8 cellular contexts compared by ENCODE assay signal in the genomic region with DNA sequence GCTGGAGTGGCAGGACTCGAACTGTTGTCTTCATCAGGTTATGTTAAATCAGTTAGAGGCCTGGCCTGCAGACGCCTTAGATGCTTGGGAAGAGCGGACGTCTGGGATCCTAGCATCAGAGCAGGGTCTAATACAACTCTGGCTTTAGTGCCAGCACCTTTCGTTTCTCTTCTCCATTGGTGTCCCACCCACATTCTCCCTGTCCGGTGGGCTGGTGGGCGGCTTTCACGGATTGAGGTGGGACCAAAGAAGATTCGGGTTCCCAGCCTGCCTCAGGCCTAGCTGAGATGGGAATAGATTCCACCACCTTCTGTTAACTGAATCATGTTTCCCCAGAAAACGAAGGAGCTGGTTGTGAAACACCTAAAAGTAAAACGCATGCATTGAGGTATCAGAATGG. TPM values are rescaled to one million over a fixed set of nuclear protein-coding genes. Genes with fewer than 3 reads are reported as not detected.
DNase-seq lines count a peak whose midpoint lies in the region; ATAC-seq and TF ChIP-seq lines count a peak whose summit lies in the region.

No MANE protein-coding gene starts in this region.

- no peaks in the 10 kb centered on the region for H3K27me3 Mint-ChIP-seq in activated naive CD4-positive, alpha-beta T cell treated with anti-CD3 and anti-CD28 coated beads for 36 hours (ENCODE audit: low read depth)
- H3K27me3 Mint-ChIP-seq in activated naive CD8-positive, alpha-beta T cell treated with anti-CD3 and anti-CD28 coated beads, Interleukin-2, amount 10 ng/mL, durations not matched to agents 7 days and 5 days, result no peaks in the 10 kb centered on the region

- POLR2A ChIA-PET in activated naive CD8-positive, alpha-beta T cell treated with anti-CD3 and anti-CD28 coated beads, Interleukin-2, amount 10 ng/mL, durations not matched to agents 7 days and 5 days (lab: Charles Lee), result interaction anchor here (1.1 to 2.7 kb wide), 3 partner anchors 10 to 33 kb away, joined by 3 to 46 read pairs (median 3); no protein-coding TSS in a partner anchor

- TF ChIP-seq POLR2A in transverse colon (IDR thresholded peaks at IDR 0.05), result no peak

- H3K27ac Mint-ChIP-seq in activated naive CD4-positive, alpha-beta T cell treated with anti-CD3 and anti-CD28 coated beads for 36 hours, result peak overlapping the region; percentile 79
- H3K27ac Mint-ChIP-seq in activated naive CD8-positive, alpha-beta T cell treated with anti-CD3 and anti-CD28 coated beads, Interleukin-2, amount 10 ng/mL, durations not matched to agents 7 days and 5 days, result peak overlapping the region; percentile 56

- in situ Hi-C loops in transverse colon (cut with MboI; ENCODE audit: low pct_ligation_motif_present in 1 of 4, low pct_unique_long_range_greater_than_20kb in 1 of 4, low sequenced_read_pairs in 3 of 4), result no loop called here

- H3K27ac ChIP-seq in mesodermal cell (ENCODE audit: low read depth, low read length, severe bottlenecking) (no peak overlapping the region), transverse colon (peak overlapping the region; percentile 85 to 93 (median 89))

- H3K36me3 ChIP-seq in mesodermal cell (ENCODE audit: control insufficient read depth, insufficient read depth, low read length), result no peaks in the 10 kb centered on the region
- no peaks in the 10 kb centered on the region for H3K36me3 ChIP-seq in transverse colon

- 60 to 92% methylated on average over 2 of the region's 11 CpGs for WGBS in mesodermal cell (ENCODE audit: insufficient coverage in 2 of 2), 2 experiments
- WGBS in transverse colon (ENCODE audit: low coverage in 1 of 2), 2 donors, result 58 to 80% methylated on average over 2 to 11 of the region's 11 CpGs

- ATAC-seq in activated naive CD8-positive, alpha-beta T cell treated with anti-CD3 and anti-CD28 coated beads, Interleukin-2, amount 10 ng/mL, durations not matched to agents 7 days and 5 days (ENCODE audit: low read depth), result no peak
- no peak for ATAC-seq in HG03457 (IDR thresholded peaks at IDR 0.05; ENCODE audit: unreplicated experiment)

- H3K9me3 Mint-ChIP-seq in activated naive CD4-positive, alpha-beta T cell treated with anti-CD3 and anti-CD28 coated beads for 36 hours, result no peaks in the 10 kb centered on the region
- H3K9me3 Mint-ChIP-seq in activated naive CD8-positive, alpha-beta T cell treated with anti-CD3 and anti-CD28 coated beads, Interleukin-2, amount 10 ng/mL, durations not matched to agents 7 days and 5 days, result no peaks in the 10 kb centered on the region

- peak overlapping the region; percentile 75 for H3K4me3 Mint-ChIP-seq in activated naive CD4-positive, alpha-beta T cell treated with anti-CD3 and anti-CD28 coated beads for 36 hours
- H3K4me3 Mint-ChIP-seq in activated naive CD8-positive, alpha-beta T cell treated with anti-CD3 and anti-CD28 coated beads, Interleukin-2, amount 10 ng/mL, durations not matched to agents 7 days and 5 days, result peak overlapping the region; percentile 80

- no peaks in the 10 kb centered on the region for H3K9me3 ChIP-seq in mesodermal cell (ENCODE audit: control insufficient read depth, low read length)
- no peaks in the 10 kb centered on the region for H3K9me3 ChIP-seq in transverse colon

- no peak for TF ChIP-seq EP300 in transverse colon (IDR thresholded peaks at IDR 0.05; ENCODE audit: low read depth)

- peaks cover 37% of the 10 kb centered on the region for H3K4me1 Mint-ChIP-seq in activated naive CD4-positive, alpha-beta T cell treated with anti-CD3 and anti-CD28 coated beads for 36 hours (ENCODE audit: low read depth)
- H3K4me1 Mint-ChIP-seq in activated naive CD8-positive, alpha-beta T cell treated with anti-CD3 and anti-CD28 coated beads, Interleukin-2, amount 10 ng/mL, durations not matched to agents 7 days and 5 days, result peaks cover 32% of the 10 kb centered on the region

- CTCF ChIA-PET in activated naive CD4-positive, alpha-beta T cell treated with anti-CD3 and anti-CD28 coated beads for 36 hours (lab: Charles Lee), result interaction anchor here (1.9 kb wide), 1 partner anchor 33 kb away, joined by 12 read pairs; no protein-coding TSS in a partner anchor

- no peak for TF ChIP-seq CTCF in transverse colon (IDR thresholded peaks at IDR 0.05)

- DNase-seq in activated naive CD4-positive, alpha-beta T cell treated with anti-CD3 and anti-CD28 coated beads for 36 hours, result no peak
- no peak for DNase-seq in activated naive CD4-positive, alpha-beta T cell (lab: John Stamatoyannopoulos, UW)
- DNase-seq in activated naive CD8-positive, alpha-beta T cell treated with anti-CD3 and anti-CD28 coated beads, Interleukin-2, amount 10 ng/mL, durations not matched to agents 7 days and 5 days, result no peak
- DNase-seq in transverse colon, result no peak
- DNase-seq in COLO668 (lab: John Stamatoyannopoulos, UW; ENCODE audit: unreplicated experiment), result no peak
- DNase-seq in posterior cingulate gyrus, result no peak

- no peaks in the 10 kb centered on the region for H3K27me3 ChIP-seq in transverse colon

- H3K36me3 Mint-ChIP-seq in activated naive CD4-positive, alpha-beta T cell treated with anti-CD3 and anti-CD28 coated beads for 36 hours (ENCODE audit: low read depth), result no peaks in the 10 kb centered on the region
- H3K36me3 Mint-ChIP-seq in activated naive CD8-positive, alpha-beta T cell treated with anti-CD3 and anti-CD28 coated beads, Interleukin-2, amount 10 ng/mL, durations not matched to agents 7 days and 5 days, result no peaks in the 10 kb centered on the region

- H3K4me1 ChIP-seq in mesodermal cell (ENCODE audit: control insufficient read depth, insufficient read depth, low read length, poor library complexity, severe bottlenecking) (peaks cover 3% of the 10 kb centered on the region), transverse colon (peaks cover 0 to 13% (median 3%) of the 10 kb centered on the region in 4 donors)

- intact Hi-C loops in activated naive CD4-positive, alpha-beta T cell treated with anti-CD3 and anti-CD28 coated beads for 36 hours (cut with micrococcal nuclease), result loop anchor here (2.0 to 5.0 kb wide), 2 partner anchors 47 to 559 kb away; a partner anchor contains a TSS
- intact Hi-C loops in transverse colon (cut with DNase I; ENCODE audit: low total_unique reads) (no loop called here), posterior cingulate gyrus (cut with DNase I) (no loop called here)

- H3K4me3 ChIP-seq in mesodermal cell (ENCODE audit: extremely low read depth, insufficient read depth, low read length, poor library complexity, severe bottlenecking), result peak overlapping the region; percentile 54
- H3K4me3 ChIP-seq in transverse colon, result peak overlapping the region; percentile 64 to 82 (median 77)

RNA-seq across cellular contexts. Expression of a gene that starts 0.9 kb away (rescaled TPM):
- total RNA-seq in activated naive CD4-positive, alpha-beta T cell treated with anti-CD3 and anti-CD28 coated beads for 36 hours, result 10 to 100 TPM; 31.7 to 32.3 TPM
- total RNA-seq in activated naive CD8-positive, alpha-beta T cell treated with anti-CD3 and anti-CD28 coated beads, Interleukin-2, amount 10 ng/mL, durations not matched to agents 7 days and 5 days, result 10 to 100 TPM; 32.1 to 32.4 TPM
- 8.5 TPM for polyA plus RNA-seq in mesodermal cell (2013, experiment 1 of 2)
- 9.7 TPM for polyA plus RNA-seq in mesodermal cell (2013, experiment 2 of 2)
- 10 to 100 TPM in 3 of 4 donors, 1 to 10 TPM in 1; 9.4 to 36.8 (median 27.0) TPM for total RNA-seq in transverse colon
